Comparison of ENCODE assay signal across 2 cellular contexts in genomic region chr2:226985227-226985946, GRCh38.
TF ChIP-seq lines count a peak whose summit lies in the region.

No MANE protein-coding gene starts in this region.

TF ChIP-seq in Ishikawa, 13 proteins besides CTCF, POLR2A, EP300 and RAD21 (continued from another document):
- TF ChIP-seq, protein P1, sequence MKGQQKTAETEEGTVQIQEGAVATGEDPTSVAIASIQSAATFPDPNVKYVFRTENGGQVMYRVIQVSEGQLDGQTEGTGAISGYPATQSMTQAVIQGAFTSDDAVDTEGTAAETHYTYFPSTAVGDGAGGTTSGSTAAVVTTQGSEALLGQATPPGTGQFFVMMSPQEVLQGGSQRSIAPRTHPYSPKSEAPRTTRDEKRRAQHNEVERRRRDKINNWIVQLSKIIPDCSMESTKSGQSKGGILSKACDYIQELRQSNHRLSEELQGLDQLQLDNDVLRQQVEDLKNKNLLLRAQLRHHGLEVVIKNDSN (IDR thresholded peaks at IDR 0.05): no peak
- TF ChIP-seq CEBPB (IDR thresholded peaks at IDR 0.05): no peak
- no peak for TF ChIP-seq FOXM1 (IDR thresholded peaks at IDR 0.05; ENCODE audit: borderline replicate concordance, low read depth)
- no peak for TF ChIP-seq YY1 (IDR thresholded peaks at IDR 0.05; ENCODE audit: low read depth)
- no peak for TF ChIP-seq ZBTB7A (IDR thresholded peaks at IDR 0.05; ENCODE audit: low read depth)
- TF ChIP-seq TAF1 (IDR thresholded peaks at IDR 0.05; ENCODE audit: low read depth): no peak
- no peak for TF ChIP-seq NFIC (IDR thresholded peaks at IDR 0.05)

TF ChIP-seq in HepG2, 621 proteins besides CTCF, POLR2A, EP300 and RAD21 (continued from another document):
- TF ChIP-seq USF2 (IDR thresholded peaks at IDR 0.05; ENCODE audit: low read depth, low read length) (no peak), USF2 (CRISPR knock-in tag; IDR thresholded peaks at IDR 0.05; ENCODE audit: borderline replicate concordance) (0 out of 2 replicates have a peak, but pooled peaks have one; percentile 17), TEAD3 (CRISPR knock-in tag; optimal IDR thresholded peaks at IDR 0.05; ENCODE audit: borderline replicate concordance) (peak; percentile 71), RXRB (CRISPR knock-in tag; IDR thresholded peaks at IDR 0.05; ENCODE audit: borderline replicate concordance) (peak; percentile 24; the same call in 1 of the 2 replicates), ZNF878 (CRISPR knock-in tag; IDR thresholded peaks at IDR 0.05) (0 out of 2 replicates have a peak, but pooled peaks have one; percentile 24), AHDC1 (CRISPR knock-in tag; IDR thresholded peaks at IDR 0.05; ENCODE audit: borderline replicate concordance) (peak; percentile 37; the same call in 1 of the 2 replicates), XBP1 (CRISPR knock-in tag; IDR thresholded peaks at IDR 0.05) (no peak), MAZ (IDR thresholded peaks at IDR 0.05; ENCODE audit: borderline replicate concordance, low read depth, low read length) (no peak), MAZ (CRISPR knock-in tag; IDR thresholded peaks at IDR 0.05; ENCODE audit: low read depth) (0 out of 2 replicates have a peak, but pooled peaks have one; percentile 25), ZNF574 (CRISPR knock-in tag; IDR thresholded peaks at IDR 0.05) (no peak), MTF2 (CRISPR knock-in tag; IDR thresholded peaks at IDR 0.05; ENCODE audit: borderline replicate concordance) (0 out of 2 replicates have a peak, but pooled peaks have one; percentile 33), TBX2 (CRISPR knock-in tag; IDR thresholded peaks at IDR 0.05; ENCODE audit: borderline replicate concordance) (0 out of 2 replicates have a peak, but pooled peaks have one; percentile 23), KLF16 (CRISPR knock-in tag; IDR thresholded peaks at IDR 0.05) (peak in 1 of 2 experiments; percentile 45; a peak in 1 of 4 replicates), PHF8 (CRISPR knock-in tag; IDR thresholded peaks at IDR 0.05) (no peak), ZMYM4 (CRISPR knock-in tag; IDR thresholded peaks at IDR 0.05) (peak; percentile 29; the same call in 1 of the 2 replicates), GATAD2A (CRISPR knock-in tag; IDR thresholded peaks at IDR 0.05) (peak; percentile 44; the same call in 1 of the 2 replicates), ZNF674 (CRISPR knock-in tag; IDR thresholded peaks at IDR 0.05; ENCODE audit: low read depth) (no peak)
- TF ChIP-seq, protein P2, sequence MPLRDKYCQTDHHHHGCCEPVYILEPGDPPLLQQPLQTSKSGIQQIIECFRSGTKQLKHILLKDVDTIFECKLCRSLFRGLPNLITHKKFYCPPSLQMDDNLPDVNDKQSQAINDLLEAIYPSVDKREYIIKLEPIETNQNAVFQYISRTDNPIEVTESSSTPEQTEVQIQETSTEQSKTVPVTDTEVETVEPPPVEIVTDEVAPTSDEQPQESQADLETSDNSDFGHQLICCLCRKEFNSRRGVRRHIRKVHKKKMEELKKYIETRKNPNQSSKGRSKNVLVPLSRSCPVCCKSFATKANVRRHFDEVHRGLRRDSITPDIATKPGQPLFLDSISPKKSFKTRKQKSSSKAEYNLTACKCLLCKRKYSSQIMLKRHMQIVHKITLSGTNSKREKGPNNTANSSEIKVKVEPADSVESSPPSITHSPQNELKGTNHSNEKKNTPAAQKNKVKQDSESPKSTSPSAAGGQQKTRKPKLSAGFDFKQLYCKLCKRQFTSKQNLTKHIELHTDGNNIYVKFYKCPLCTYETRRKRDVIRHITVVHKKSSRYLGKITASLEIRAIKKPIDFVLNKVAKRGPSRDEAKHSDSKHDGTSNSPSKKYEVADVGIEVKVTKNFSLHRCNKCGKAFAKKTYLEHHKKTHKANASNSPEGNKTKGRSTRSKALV (CRISPR knock-in tag; IDR thresholded peaks at IDR 0.05): no peak
- TF ChIP-seq, protein P3, sequence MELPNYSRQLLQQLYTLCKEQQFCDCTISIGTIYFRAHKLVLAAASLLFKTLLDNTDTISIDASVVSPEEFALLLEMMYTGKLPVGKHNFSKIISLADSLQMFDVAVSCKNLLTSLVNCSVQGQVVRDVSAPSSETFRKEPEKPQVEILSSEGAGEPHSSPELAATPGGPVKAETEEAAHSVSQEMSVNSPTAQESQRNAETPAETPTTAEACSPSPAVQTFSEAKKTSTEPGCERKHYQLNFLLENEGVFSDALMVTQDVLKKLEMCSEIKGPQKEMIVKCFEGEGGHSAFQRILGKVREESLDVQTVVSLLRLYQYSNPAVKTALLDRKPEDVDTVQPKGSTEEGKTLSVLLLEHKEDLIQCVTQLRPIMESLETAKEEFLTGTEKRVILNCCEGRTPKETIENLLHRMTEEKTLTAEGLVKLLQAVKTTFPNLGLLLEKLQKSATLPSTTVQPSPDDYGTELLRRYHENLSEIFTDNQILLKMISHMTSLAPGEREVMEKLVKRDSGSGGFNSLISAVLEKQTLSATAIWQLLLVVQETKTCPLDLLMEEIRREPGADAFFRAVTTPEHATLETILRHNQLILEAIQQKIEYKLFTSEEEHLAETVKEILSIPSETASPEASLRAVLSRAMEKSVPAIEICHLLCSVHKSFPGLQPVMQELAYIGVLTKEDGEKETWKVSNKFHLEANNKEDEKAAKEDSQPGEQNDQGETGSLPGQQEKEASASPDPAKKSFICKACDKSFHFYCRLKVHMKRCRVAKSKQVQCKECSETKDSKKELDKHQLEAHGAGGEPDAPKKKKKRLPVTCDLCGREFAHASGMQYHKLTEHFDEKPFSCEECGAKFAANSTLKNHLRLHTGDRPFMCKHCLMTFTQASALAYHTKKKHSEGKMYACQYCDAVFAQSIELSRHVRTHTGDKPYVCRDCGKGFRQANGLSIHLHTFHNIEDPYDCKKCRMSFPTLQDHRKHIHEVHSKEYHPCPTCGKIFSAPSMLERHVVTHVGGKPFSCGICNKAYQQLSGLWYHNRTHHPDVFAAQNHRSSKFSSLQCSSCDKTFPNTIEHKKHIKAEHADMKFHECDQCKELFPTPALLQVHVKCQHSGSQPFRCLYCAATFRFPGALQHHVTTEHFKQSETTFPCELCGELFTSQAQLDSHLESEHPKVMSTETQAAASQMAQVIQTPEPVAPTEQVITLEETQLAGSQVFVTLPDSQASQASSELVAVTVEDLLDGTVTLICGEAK (IDR thresholded peaks at IDR 0.05): no peak
- TF ChIP-seq, protein P3 (CRISPR knock-in tag; IDR thresholded peaks at IDR 0.05): no peak
